ENCODE assay signal across 24 cellular contexts in the genomic region with DNA sequence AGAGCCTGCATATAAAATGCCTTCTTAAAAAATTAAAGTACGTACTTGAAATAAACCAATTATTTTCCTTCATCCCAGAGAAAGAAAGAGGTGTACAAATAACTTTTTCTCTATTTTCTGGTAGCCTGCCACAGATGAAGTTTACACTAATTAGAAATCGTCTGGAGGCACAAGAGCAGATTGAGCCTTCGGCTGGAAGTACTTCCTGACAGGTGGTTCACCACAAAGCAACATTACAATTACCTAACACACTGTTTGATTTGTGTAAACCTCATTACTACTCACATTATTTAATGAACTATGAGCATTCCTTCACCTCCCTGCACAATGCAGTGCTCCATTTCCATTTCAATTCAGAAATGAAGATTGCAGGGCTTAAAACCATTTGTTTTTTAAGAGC.
DNase-seq lines count a peak whose midpoint lies in the region; TF ChIP-seq lines count a peak whose summit lies in the region.
"Had no signal": no experiment of that assay in that cellular context is flagged by ENCODE, and none has a peak within 500 bp of the region (broad histone marks: within the 10 kb centered on the region; RNA-seq: fewer than 3 reads in every experiment).

No MANE protein-coding gene starts in this region.

- H3K4me3 ChIP-seq in OCI-LY7 (ENCODE audit: low read depth, low read length, poor library complexity, severe bottlenecking): no peak overlapping the region
- H3K4me3 ChIP-seq: GM12878, lower lobe of right lung, Peyer's patch, SJCRH30, thoracic aorta had no signal

- intact Hi-C loops in OCI-LY7 (cut with micrococcal nuclease; ENCODE audit: unreplicated experiment): no loop called here

- H3K27ac ChIP-seq in OCI-LY7 (ENCODE audit: low read depth, low read length, poor library complexity, severe bottlenecking): no peak overlapping the region
- H3K27ac ChIP-seq: 22Rv1, lower lobe of right lung, parathyroid adenoma, Peyer's patch, SJCRH30, thoracic aorta had no signal

- no peaks in the 10 kb centered on the region for H3K79me2 ChIP-seq in OCI-LY7 (ENCODE audit: insufficient read depth, low read depth, low read length)
- H3K79me2 ChIP-seq: parathyroid adenoma had no signal

- no TSS peak for BruUV-seq in OCI-LY7 (replicated peaks; lab: Mats Ljungman, UMichigan)

- in situ Hi-C loops in GM13976 (cut with MboI; ENCODE audit: low sequenced_read_pairs, unreplicated experiment): no loop called here

- DNase-seq in DMS53 (lab: John Stamatoyannopoulos, UW) (peak; percentile 31), DMS53 treated with DMSO at 0.1 percent for 48 hours (lab: John Stamatoyannopoulos, UW; ENCODE audit: unreplicated experiment) (no peak), NCI-H2081 (lab: John Stamatoyannopoulos, UW) (peak; percentile 65 to 94), NCI-H774 (lab: John Stamatoyannopoulos, UW) (peak; percentile 83), GM20000 (ENCODE audit: low spot score) (no peak), occipital lobe (lab: John Stamatoyannopoulos, UW) (no peak), OCI-LY7 (ENCODE audit: low spot score) (no peak), GM13976 (ENCODE audit: low spot score) (no peak)
- DNase-seq: activated CD4-positive, alpha-beta T cell treated with anti-CD3 and anti-CD28 coated beads for 1 hour; activated gamma-delta T cell; activated naive CD8-positive, alpha-beta T cell treated with anti-CD3 and anti-CD28 coated beads, Interleukin-2, amount 50 U/mL, for 24 hours; activated T-cell treated with anti-CD3 and anti-CD28 coated beads, Interleukin-2, amount 50 U/mL, for 1 hour; CD4-positive, CD25-positive, alpha-beta regulatory T cell; glutamatergic neuron; H9; lower lobe of right lung; Peyer's patch; stimulated activated naive CD4-positive, alpha-beta T cell treated with Interleukin-2 at 50 U/mL for 16 hours; T-helper 1 cell had no signal

- TF ChIP-seq CTCF in GM20000 (IDR thresholded peaks at IDR 0.05; ENCODE audit: extremely low read depth, missing control alignments) (no peak), OCI-LY7 (conservative IDR thresholded peaks at IDR 0.05; ENCODE audit: low read length) (no peak), GM13976 (IDR thresholded peaks at IDR 0.05; ENCODE audit: borderline replicate concordance, control extremely low read depth, extremely low read depth, insufficient read depth, missing control alignments) (no peak)

- no peaks in the 10 kb centered on the region for H4K20me1 ChIP-seq in OCI-LY7 (ENCODE audit: insufficient read depth, low read length)

- POLR2A ChIA-PET in OCI-LY7 (lab: Charles Lee): no interaction called here

- no peak overlapping the region for H3K4me2 ChIP-seq in OCI-LY7 (ENCODE audit: low read length)

- CTCF ChIA-PET in OCI-LY7 (lab: Charles Lee; ENCODE audit: unreplicated experiment): no interaction called here

- H3K4me1 ChIP-seq in OCI-LY7 (ENCODE audit: insufficient read depth, low read length, poor library complexity, severe bottlenecking): no peaks in the 10 kb centered on the region
- H3K4me1 ChIP-seq: lower lobe of right lung, parathyroid adenoma, Peyer's patch, SJCRH30 had no signal

- H2AFZ ChIP-seq in OCI-LY7 (ENCODE audit: low read length): no peak overlapping the region; the same call in 1 of the 2 replicates
- H2AFZ ChIP-seq: parathyroid adenoma had no signal

- no peaks in the 10 kb centered on the region for H3K9me3 ChIP-seq in OCI-LY7 (ENCODE audit: low read length)
- H3K9me3 ChIP-seq: lower lobe of right lung, Peyer's patch, SJCRH30, thoracic aorta had no signal

- H3K9me2 ChIP-seq in OCI-LY7 (ENCODE audit: insufficient read depth, low read length): no peaks in the 10 kb centered on the region

- no peaks in the 10 kb centered on the region for H3K36me3 ChIP-seq in OCI-LY7 (ENCODE audit: insufficient read depth, low read length)
- H3K36me3 ChIP-seq: lower lobe of right lung, Peyer's patch, SJCRH30, thoracic aorta had no signal

Comparison
In these comparisons a context has a peak if more than half of its experiments do, and no peak if none do; other contexts are left out.
1. DNase-seq: peak in DMS53 (single experiment), NCI-H2081 (2 of 2) and NCI-H774 (single experiment); none in DMS53 treated with DMSO at 0.1 percent for 48 hours (single experiment), GM20000 (single experiment), occipital lobe (single experiment), OCI-LY7 (single experiment) and GM13976 (single experiment).